Comparison of ENCODE assay signal across 8 cellular contexts in the genomic region with DNA sequence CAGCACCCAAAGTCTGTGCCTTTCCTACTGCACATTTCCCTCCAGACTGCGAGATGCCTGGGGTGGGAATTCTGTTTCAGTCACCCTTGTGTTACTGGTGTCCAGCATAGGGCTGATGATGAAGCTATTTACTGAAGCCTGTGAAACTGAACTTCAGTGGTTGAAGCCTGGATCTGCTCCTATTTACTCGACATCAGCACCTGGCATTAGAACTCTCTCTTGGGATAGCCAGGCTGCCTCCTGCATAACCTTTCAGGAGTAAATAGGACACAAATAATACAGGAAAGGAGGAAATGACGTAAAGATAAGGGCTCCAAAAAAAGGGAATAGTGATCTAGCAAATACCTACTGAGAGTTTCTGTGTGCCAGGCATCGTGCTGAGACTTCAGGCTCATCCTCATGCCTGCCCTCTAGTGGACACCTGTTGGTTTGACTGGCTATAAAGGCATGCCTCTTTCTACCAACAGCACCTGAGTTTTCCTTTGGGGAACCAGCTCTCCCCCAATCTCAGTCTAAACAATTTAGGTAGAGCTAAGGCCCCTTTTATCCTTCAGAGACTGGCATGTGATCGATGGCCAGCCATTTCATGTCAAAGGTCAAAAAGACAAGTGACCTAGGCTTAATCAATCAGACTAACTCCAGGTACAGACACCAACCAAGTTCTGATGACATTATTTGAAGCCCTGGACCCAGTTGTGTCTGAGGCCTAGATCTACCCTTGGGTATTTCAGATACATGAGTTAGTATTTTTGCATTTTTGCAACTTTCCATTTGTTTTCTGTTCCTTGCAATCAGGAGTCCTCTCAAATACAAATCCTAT.
A peak's percentile ranks its signal among the peaks of the same experiment; 100 is the strongest.
DNase-seq lines count a peak whose midpoint lies in the region; ATAC-seq and TF ChIP-seq lines count a peak whose summit lies in the region.

No MANE protein-coding gene starts in this region.

- POLR2A ChIA-PET in CD4-positive, alpha-beta T cell (lab: Charles Lee): no interaction called here

- ATAC-seq in CD4-positive, alpha-beta T cell (ENCODE audit: poor library complexity): no peak
- ATAC-seq in GM19463 (IDR thresholded peaks at IDR 0.05; ENCODE audit: unreplicated experiment): peak; percentile 46

- intact Hi-C loops in CD4-positive, alpha-beta T cell (cut with DNase I, micrococcal nuclease): loop anchor here in 1 of 2 experiments (10.0 kb wide), 1 partner anchor 1810 kb away; a partner anchor contains a TSS

- H3K4me3 Mint-ChIP-seq in CD4-positive, alpha-beta T cell: no peak overlapping the region
- no peak overlapping the region for H3K4me3 Mint-ChIP-seq in chondrocyte (ENCODE audit: unreplicated experiment)

- no peaks in the 10 kb centered on the region for H3K27me3 ChIP-seq in CD4-positive, alpha-beta T cell (ENCODE audit: control insufficient read depth, insufficient read depth, low read length)
- H3K27me3 ChIP-seq in parathyroid adenoma (ENCODE audit: control insufficient read depth, insufficient read depth, low read length): no peaks in the 10 kb centered on the region

- no peaks in the 10 kb centered on the region for H3K36me3 ChIP-seq in parathyroid adenoma (ENCODE audit: control insufficient read depth, insufficient read depth, low read length)

- no peaks in the 10 kb centered on the region for H3K9me3 ChIP-seq in CD4-positive, alpha-beta T cell (ENCODE audit: control insufficient read depth, low read length)
- no peaks in the 10 kb centered on the region for H3K9me3 ChIP-seq in parathyroid adenoma (ENCODE audit: control insufficient read depth, low read length)

- H3K4me2 ChIP-seq in parathyroid adenoma (ENCODE audit: low read length): no peak overlapping the region

- no peaks in the 10 kb centered on the region for H3K36me3 Mint-ChIP-seq in CD4-positive, alpha-beta T cell (ENCODE audit: low read depth)
- no peaks in the 10 kb centered on the region for H3K36me3 Mint-ChIP-seq in chondrocyte (ENCODE audit: low read depth)

- no peak overlapping the region for H3K27ac Mint-ChIP-seq in CD4-positive, alpha-beta T cell
- no peak overlapping the region for H3K27ac Mint-ChIP-seq in chondrocyte (ENCODE audit: unreplicated experiment)

- H3K4me3 ChIP-seq in parathyroid adenoma (ENCODE audit: low read depth, low read length): no peak overlapping the region

- H3K9ac ChIP-seq in parathyroid adenoma: no peak overlapping the region

- H3K9me3 Mint-ChIP-seq in CD4-positive, alpha-beta T cell: no peaks in the 10 kb centered on the region
- no peaks in the 10 kb centered on the region for H3K9me3 Mint-ChIP-seq in chondrocyte (ENCODE audit: low read depth)

- no peaks in the 10 kb centered on the region for H3K27me3 Mint-ChIP-seq in CD4-positive, alpha-beta T cell
- H3K27me3 Mint-ChIP-seq in chondrocyte (ENCODE audit: low read depth): no peaks in the 10 kb centered on the region

- no peaks in the 10 kb centered on the region for H3K79me2 ChIP-seq in parathyroid adenoma

- H2AFZ ChIP-seq in parathyroid adenoma: no peak overlapping the region

- TF ChIP-seq CTCF in CD4-positive, alpha-beta T cell (IDR thresholded peaks at IDR 0.05): peak; percentile 43
- TF ChIP-seq CTCF in chondrocyte (IDR thresholded peaks at IDR 0.05) (peak; percentile 78), parathyroid adenoma (IDR thresholded peaks at IDR 0.05) (peak; percentile 32)

- DNase-seq in CD4-positive, alpha-beta T cell: peak in 1 of 10 experiments; percentile 3
- DNase-seq in NCI-H345 (lab: John Stamatoyannopoulos, UW): peak; percentile 4
- DNase-seq in chondrocyte (ENCODE audit: low spot score): no peak
- DNase-seq in NCI-H774 (lab: John Stamatoyannopoulos, UW): no peak
- DNase-seq in ecto neural progenitor cell (ENCODE audit: low spot score): no peak
- DNase-seq in COR-L47 (lab: John Stamatoyannopoulos, UW): no peak

- no peaks in the 10 kb centered on the region for H3K4me1 ChIP-seq in parathyroid adenoma

- H3K4me1 Mint-ChIP-seq in CD4-positive, alpha-beta T cell (ENCODE audit: low read depth): no peaks in the 10 kb centered on the region
- H3K4me1 Mint-ChIP-seq in chondrocyte (ENCODE audit: low read depth): peaks cover 25% of the 10 kb centered on the region

- no peak overlapping the region for H3K27ac ChIP-seq in CD4-positive, alpha-beta T cell (ENCODE audit: low read depth, low read length)
- no peak overlapping the region for H3K27ac ChIP-seq in parathyroid adenoma

- CTCF ChIA-PET in CD4-positive, alpha-beta T cell (lab: Charles Lee): interaction anchor here (1.6 kb wide), 1 partner anchor 20 kb away, joined by 3 read pairs; no protein-coding TSS in a partner anchor
